In the genomic region with DNA sequence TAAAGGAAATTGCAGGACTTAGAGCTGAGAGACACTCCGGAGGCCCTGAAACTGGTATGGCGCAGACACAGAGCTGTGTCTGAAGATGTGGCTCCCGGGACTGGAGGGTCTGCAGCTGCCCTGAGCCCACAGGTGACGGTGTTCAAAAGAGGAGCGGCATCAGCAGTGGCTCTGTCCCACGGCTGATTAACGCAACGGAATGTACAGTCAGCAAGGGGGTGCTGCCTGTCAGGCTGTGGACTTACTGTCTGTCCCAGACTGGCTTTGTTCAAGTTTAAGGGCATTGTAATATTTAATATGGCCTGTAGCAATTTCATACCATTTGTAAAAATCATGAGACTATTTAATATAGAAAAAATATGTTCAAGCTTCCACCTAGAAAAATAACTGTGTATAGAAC, we compare ENCODE assay signal across 23 cellular contexts.
DNase-seq lines count a peak whose midpoint lies in the region; ATAC-seq and TF ChIP-seq lines count a peak whose summit lies in the region.
"Had no signal": no experiment of that assay in that cellular context is flagged by ENCODE, and none has a peak within 500 bp of the region (broad histone marks: within the 10 kb centered on the region; RNA-seq: fewer than 3 reads in every experiment).

No MANE protein-coding gene starts in this region.

- no peak overlapping the region for H3K9ac ChIP-seq in Loucy (ENCODE audit: low read depth, low read length, poor library complexity, severe bottlenecking)

- DNase-seq in CD4-positive, CD25-positive, alpha-beta regulatory T cell, result no peak
- DNase-seq in activated CD8-positive, alpha-beta T cell treated with anti-CD3 and anti-CD28 coated beads, Interleukin-2, amount 10 ng/mL, durations not matched to agents 7 days and 5 days, result no peak
- DNase-seq in left kidney (ENCODE audit: low read depth, low spot score) (peak; percentile 45), right cardiac atrium (no peak), NCI-H446 treated with DMSO at 0.1 percent for 48 hours (lab: John Stamatoyannopoulos, UW) (no peak), left ventricle myocardium inferior (no peak)
- DNase-seq: activated gamma-delta T cell treated with Interleukin-2 at 50 U/mL for 16 hours; amygdala; CD4-positive, alpha-beta memory T cell; foreskin melanocyte; Karpas-422; NCI-H1092; NCI-H2029; NCI-H345; PC-9; posterior cingulate gyrus; stimulated activated CD4-positive, alpha-beta T cell treated with anti-CD3 and anti-CD28 coated beads, Interleukin-2, amount 100 ng/mL, for 24 hours had no signal

- H3K36me3 Mint-ChIP-seq in CD4-positive, CD25-positive, alpha-beta regulatory T cell, result no peaks in the 10 kb centered on the region
- H3K36me3 Mint-ChIP-seq in activated CD8-positive, alpha-beta T cell treated with anti-CD3 and anti-CD28 coated beads, Interleukin-2, amount 10 ng/mL, durations not matched to agents 7 days and 5 days (ENCODE audit: low read depth), result peaks cover 37% of the 10 kb centered on the region
- H3K36me3 Mint-ChIP-seq: CD4-positive, alpha-beta memory T cell; natural killer cell treated with Interleukin-12 subunit alpha and Interleukin-12 subunit beta and Interleukin-15 and Interleukin-18, amount 100 ng/mL, for 72 hours had no signal

- peak; percentile 36 for TF ChIP-seq CTCF in Loucy (conservative IDR thresholded peaks at IDR 0.05; ENCODE audit: low read length)
- no peak for TF ChIP-seq CTCF in left ventricle myocardium inferior (IDR thresholded peaks at IDR 0.05; ENCODE audit: borderline replicate concordance)

- no peak for ATAC-seq in CD4-positive, CD25-positive, alpha-beta regulatory T cell (ENCODE audit: low read depth in 2 of 2)
- no peak for ATAC-seq in activated CD8-positive, alpha-beta T cell treated with anti-CD3 and anti-CD28 coated beads, Interleukin-2, amount 10 ng/mL, durations not matched to agents 7 days and 5 days
- no peak for ATAC-seq in right cardiac atrium
- no peak for ATAC-seq in GM21390 (IDR thresholded peaks at IDR 0.05; ENCODE audit: unreplicated experiment)
- ATAC-seq: natural killer cell treated with Interleukin-12 subunit alpha and Interleukin-12 subunit beta and Interleukin-15 and Interleukin-18, amount 100 ng/mL, for 72 hours had no signal

- H3K27me3 ChIP-seq in CD4-positive, CD25-positive, alpha-beta regulatory T cell (ENCODE audit: control insufficient read depth, insufficient read depth, low read length), result no peaks in the 10 kb centered on the region
- H3K27me3 ChIP-seq in Loucy (ENCODE audit: insufficient read depth, low read length, poor library complexity, severe bottlenecking) (no peaks in the 10 kb centered on the region), right cardiac atrium (ENCODE audit: control insufficient read depth, insufficient read depth) (no peaks in the 10 kb centered on the region), left ventricle myocardium inferior (ENCODE audit: low read depth) (peaks cover 49% of the 10 kb centered on the region)
- H3K27me3 ChIP-seq: tibial nerve had no signal

- CTCF ChIA-PET in activated CD8-positive, alpha-beta T cell treated with anti-CD3 and anti-CD28 coated beads, Interleukin-2, amount 10 ng/mL, durations not matched to agents 7 days and 5 days (lab: Charles Lee), result interaction anchor here (0.7 to 2.2 kb wide), 4 partner anchors 44 to 344 kb away, joined by 3 to 8 read pairs (median 3); no protein-coding TSS in a partner anchor

- H3K4me2 ChIP-seq in Loucy (ENCODE audit: low read depth, low read length, poor library complexity, severe bottlenecking), result no peak overlapping the region
- H3K4me2 ChIP-seq: PC-9 had no signal

- no peaks in the 10 kb centered on the region for H3K9me2 ChIP-seq in Loucy (replicated peaks; ENCODE audit: low read depth, low read length)

- no peaks in the 10 kb centered on the region for H4K20me1 ChIP-seq in Loucy (ENCODE audit: insufficient read depth, low read length, poor library complexity, severe bottlenecking)

- WGBS in right cardiac atrium, result 66% methylated on average over 8 of the region's 8 CpGs

- no peak overlapping the region for H3K27ac ChIP-seq in CD4-positive, CD25-positive, alpha-beta regulatory T cell (ENCODE audit: insufficient read depth, low read length, poor library complexity, severe bottlenecking)
- H3K27ac ChIP-seq in right cardiac atrium (ENCODE audit: low read length) (no peak overlapping the region), left ventricle myocardium inferior (replicated peaks) (no peak overlapping the region)
- H3K27ac ChIP-seq: PC-9, SK-N-MC, tibial nerve had no signal

- POLR2A ChIA-PET in activated CD8-positive, alpha-beta T cell treated with anti-CD3 and anti-CD28 coated beads, Interleukin-2, amount 10 ng/mL, durations not matched to agents 7 days and 5 days (lab: Charles Lee), result interaction anchor here (0.7 to 0.9 kb wide), 2 partner anchors 29 to 228 kb away, joined by 3 read pairs; partner anchors contain the start of gene TAB2

- H3K4me3 Mint-ChIP-seq in CD4-positive, CD25-positive, alpha-beta regulatory T cell, result no peak overlapping the region
- no peak overlapping the region for H3K4me3 Mint-ChIP-seq in activated CD8-positive, alpha-beta T cell treated with anti-CD3 and anti-CD28 coated beads, Interleukin-2, amount 10 ng/mL, durations not matched to agents 7 days and 5 days
- H3K4me3 Mint-ChIP-seq: CD4-positive, alpha-beta memory T cell; central memory CD8-positive, alpha-beta T cell; natural killer cell treated with Interleukin-12 subunit alpha and Interleukin-12 subunit beta and Interleukin-15 and Interleukin-18, amount 100 ng/mL, for 72 hours had no signal

- intact Hi-C loops in right cardiac atrium (cut with DNase I), result loop anchor here in 1 of 4 donors (10.0 kb wide), 2 partner anchors 225 to 425 kb away; partner anchors contain the start of gene TAB2
- intact Hi-C loops in left ventricle myocardium inferior (cut with micrococcal nuclease), result no loop called here

- H3F3A ChIP-seq in Loucy (ENCODE audit: low read depth), result no peaks in the 10 kb centered on the region

- H3K4me1 ChIP-seq in CD4-positive, CD25-positive, alpha-beta regulatory T cell (ENCODE audit: control insufficient read depth, insufficient read depth, low read length, poor library complexity, severe bottlenecking), result peaks cover 25% of the 10 kb centered on the region
- H3K4me1 ChIP-seq in Loucy (ENCODE audit: insufficient read depth, low read length, poor library complexity, severe bottlenecking) (no peaks in the 10 kb centered on the region), right cardiac atrium (ENCODE audit: control insufficient read depth, insufficient read depth, low read length) (no peaks in the 10 kb centered on the region), left ventricle myocardium inferior (no peaks in the 10 kb centered on the region)

- H3K79me2 ChIP-seq in Loucy (ENCODE audit: insufficient read depth, low read length), result no peaks in the 10 kb centered on the region

- H3K27ac Mint-ChIP-seq in CD4-positive, CD25-positive, alpha-beta regulatory T cell, result peak overlapping the region in 2 of 3 donors; percentile 71 to 74
- peak overlapping the region; percentile 15 for H3K27ac Mint-ChIP-seq in activated CD8-positive, alpha-beta T cell treated with anti-CD3 and anti-CD28 coated beads, Interleukin-2, amount 10 ng/mL, durations not matched to agents 7 days and 5 days

- no peak overlapping the region for H3K4me3 ChIP-seq in CD4-positive, CD25-positive, alpha-beta regulatory T cell (ENCODE audit: low read depth, low read length)
- H3K4me3 ChIP-seq in Loucy (ENCODE audit: low read length, poor library complexity, severe bottlenecking) (no peak overlapping the region), right cardiac atrium (ENCODE audit: low read length) (no peak overlapping the region), left ventricle myocardium inferior (no peak overlapping the region)
- H3K4me3 ChIP-seq: PC-9, SK-N-MC, tibial nerve had no signal

- H2AFZ ChIP-seq in Loucy (ENCODE audit: low read length), result no peak overlapping the region
- H2AFZ ChIP-seq: PC-9 had no signal

- H3K36me3 ChIP-seq in CD4-positive, CD25-positive, alpha-beta regulatory T cell (ENCODE audit: control insufficient read depth, insufficient read depth, low read length), result no peaks in the 10 kb centered on the region
- no peaks in the 10 kb centered on the region for H3K36me3 ChIP-seq in Loucy (ENCODE audit: insufficient read depth, low read length)
- H3K36me3 ChIP-seq in left ventricle myocardium inferior, result no peaks in the 10 kb centered on the region
- H3K36me3 ChIP-seq: tibial nerve had no signal

- no peaks in the 10 kb centered on the region for H3K9me3 Mint-ChIP-seq in CD4-positive, CD25-positive, alpha-beta regulatory T cell
- H3K9me3 Mint-ChIP-seq in activated CD8-positive, alpha-beta T cell treated with anti-CD3 and anti-CD28 coated beads, Interleukin-2, amount 10 ng/mL, durations not matched to agents 7 days and 5 days (ENCODE audit: insufficient read depth), result peaks cover 3% of the 10 kb centered on the region
- H3K9me3 Mint-ChIP-seq: CD4-positive, alpha-beta memory T cell; central memory CD8-positive, alpha-beta T cell; natural killer cell treated with Interleukin-12 subunit alpha and Interleukin-12 subunit beta and Interleukin-15 and Interleukin-18, amount 100 ng/mL, for 72 hours had no signal

- no peaks in the 10 kb centered on the region for H3K9me3 ChIP-seq in CD4-positive, CD25-positive, alpha-beta regulatory T cell (ENCODE audit: control insufficient read depth in 2 of 2, low read length in 2 of 2)
- H3K9me3 ChIP-seq in Loucy (ENCODE audit: insufficient read depth, low read depth, low read length) (no peaks in the 10 kb centered on the region), right cardiac atrium (ENCODE audit: control insufficient read depth, low read length) (no peaks in the 10 kb centered on the region), left ventricle myocardium inferior (replicated peaks) (no peaks in the 10 kb centered on the region)
- H3K9me3 ChIP-seq: tibial nerve had no signal

- peaks cover 21 to 58% (median 45%) of the 10 kb centered on the region in 4 donors for H3K4me1 Mint-ChIP-seq in CD4-positive, CD25-positive, alpha-beta regulatory T cell
- peaks cover 72% of the 10 kb centered on the region for H3K4me1 Mint-ChIP-seq in activated CD8-positive, alpha-beta T cell treated with anti-CD3 and anti-CD28 coated beads, Interleukin-2, amount 10 ng/mL, durations not matched to agents 7 days and 5 days (ENCODE audit: low read depth)

- no peaks in the 10 kb centered on the region for H3K27me3 Mint-ChIP-seq in CD4-positive, CD25-positive, alpha-beta regulatory T cell
- no peaks in the 10 kb centered on the region for H3K27me3 Mint-ChIP-seq in activated CD8-positive, alpha-beta T cell treated with anti-CD3 and anti-CD28 coated beads, Interleukin-2, amount 10 ng/mL, durations not matched to agents 7 days and 5 days (ENCODE audit: low read depth)
- H3K27me3 Mint-ChIP-seq: CD4-positive, alpha-beta memory T cell; central memory CD8-positive, alpha-beta T cell; natural killer cell treated with Interleukin-12 subunit alpha and Interleukin-12 subunit beta and Interleukin-15 and Interleukin-18, amount 100 ng/mL, for 72 hours had no signal
